In the genomic region with DNA sequence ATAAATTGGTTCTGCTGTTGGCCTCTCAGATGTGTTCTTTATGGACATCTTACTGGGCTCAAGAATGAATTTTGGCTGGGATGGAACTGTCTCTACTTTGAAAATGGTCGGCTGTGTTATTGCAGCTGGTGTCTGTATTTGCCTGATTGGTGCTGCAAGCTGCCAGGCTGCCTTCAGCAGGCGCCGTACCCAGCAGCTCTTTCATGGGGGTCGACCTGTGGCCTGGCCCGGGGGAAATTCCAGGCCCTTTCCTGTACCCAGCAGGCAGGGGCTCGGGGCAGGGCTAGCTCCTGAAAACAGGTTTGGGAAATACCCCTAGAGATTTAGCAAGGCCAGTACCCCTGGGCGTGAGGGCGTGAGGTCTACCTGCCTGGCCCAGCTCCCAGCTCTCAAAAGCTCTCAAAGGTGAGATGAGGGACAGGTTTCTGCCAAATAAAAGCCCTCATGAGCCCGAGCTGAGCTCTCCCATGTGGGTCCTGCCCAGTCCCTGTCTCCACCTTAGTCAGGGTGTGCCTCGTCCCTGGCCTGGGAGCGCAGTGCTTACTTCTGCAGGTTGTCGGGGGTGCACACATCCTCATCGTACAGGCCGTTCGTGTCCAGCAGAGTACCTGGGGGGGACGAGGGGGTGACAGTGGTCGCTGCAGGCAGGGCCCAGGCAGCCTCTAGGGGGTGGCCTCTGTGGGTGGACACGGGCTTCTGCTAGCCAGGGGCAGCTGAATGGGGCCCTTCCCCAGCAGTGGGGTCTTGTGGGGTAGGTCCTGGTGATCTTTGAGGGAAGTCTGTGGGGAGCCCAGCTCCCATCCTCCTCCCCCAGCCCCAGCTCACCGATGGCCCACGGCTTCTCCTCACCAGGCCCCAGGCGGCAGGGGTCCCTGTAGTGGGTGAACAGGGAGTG, we compare ENCODE assay signal across 15 cellular contexts.
"Had no signal": no experiment of that assay in that cellular context is flagged by ENCODE, and none has a peak within 500 bp of the region (broad histone marks: within the 10 kb centered on the region; RNA-seq: fewer than 3 reads in every experiment).

No MANE protein-coding gene starts in this region.

- H3K9me3 ChIP-seq: colonic mucosa had no signal

- H3K27me3 ChIP-seq: brain microvascular endothelial cell, colonic mucosa had no signal

- ATAC-seq: activated CD8-positive, alpha-beta memory T cell treated with anti-CD3 and anti-CD28 coated beads, Interleukin-2, amount 10 ng/mL, durations not matched to agents 7 days and 5 days; activated T-helper 17 cell treated with anti-CD3 and anti-CD28 coated beads, Interleukin-2, amount 50 U/mL, for 72 hours; foreskin keratinocyte; stimulated activated naive CD8-positive, alpha-beta T cell treated with anti-CD3 and anti-CD28 coated beads, Interleukin-15, Interleukin-2, amounts not matched to agents 100 U/mL and 50 U/mL, for 24 hours had no signal

- H3K27ac ChIP-seq: brain microvascular endothelial cell, colonic mucosa, foreskin keratinocyte had no signal

- H3K4me1 ChIP-seq: colonic mucosa, foreskin keratinocyte had no signal

- DNase-seq: activated B cell treated with CpG ODN at 0.5 μM for 24 hours; activated CD4-positive, alpha-beta memory T cell treated with anti-CD3 and anti-CD28 coated beads, Interleukin-2, amount 10 ng/mL, durations not matched to agents 7 days and 5 days; activated CD4-positive, alpha-beta T cell treated with anti-CD3 and anti-CD28 coated beads for 4 hours; activated CD8-positive, alpha-beta memory T cell treated with anti-CD3 and anti-CD28 coated beads, Interleukin-2, amount 10 ng/mL, durations not matched to agents 7 days and 5 days; activated naive CD4-positive, alpha-beta T cell treated with anti-CD3 and anti-CD28 coated beads for 36 hours; aorta; brain microvascular endothelial cell; colonic mucosa; foreskin keratinocyte; islet precursor cell; midbrain; occipital lobe; stimulated activated CD4-positive, alpha-beta T cell treated with anti-CD3 and anti-CD28 coated beads, Interleukin-2, amount 100 ng/mL, for 24 hours; stimulated activated naive CD8-positive, alpha-beta T cell treated with anti-CD3 and anti-CD28 coated beads, Interleukin-15, Interleukin-2, amounts not matched to agents 100 U/mL and 50 U/mL, for 24 hours had no signal

- H3K36me3 ChIP-seq: brain microvascular endothelial cell, colonic mucosa had no signal

- H3K4me3 ChIP-seq: colonic mucosa had no signal
